In genomic region chr10:3766046-3766761, GRCh38 we compare ENCODE assay signal across 1 cellular context.
A peak's percentile ranks its signal among the peaks of the same experiment; 100 is the strongest.
TF ChIP-seq lines count a peak whose summit lies in the region.

No MANE protein-coding gene starts in this region.

TF ChIP-seq in HepG2, 621 proteins besides CTCF, POLR2A, EP300 and RAD21 (continued from another document and continues in another):
- peak; percentile 86 for TF ChIP-seq ARID5B (CRISPR knock-in tag; IDR thresholded peaks at IDR 0.05)
- no peak for TF ChIP-seq ZNF460 (CRISPR knock-in tag; IDR thresholded peaks at IDR 0.05; ENCODE audit: borderline replicate concordance)
- no peak for TF ChIP-seq ZNF44 (CRISPR knock-in tag; IDR thresholded peaks at IDR 0.05)
- peak; percentile 7; the same call in 1 of the 2 replicates for TF ChIP-seq CREB1 (IDR thresholded peaks at IDR 0.05)
- TF ChIP-seq CREB1 (CRISPR knock-in tag; IDR thresholded peaks at IDR 0.05): 0 out of 2 replicates have a peak, but pooled peaks have one; percentile 46
- TF ChIP-seq RNF2 (conservative IDR thresholded peaks at IDR 0.05; ENCODE audit: low read depth): 0 out of 2 replicates have a peak, but pooled peaks have one; percentile 34
- no peak for TF ChIP-seq PHF5A (CRISPR knock-in tag; IDR thresholded peaks at IDR 0.05; ENCODE audit: low read depth, unreplicated experiment)
- no peak for TF ChIP-seq BATF2 (CRISPR knock-in tag; IDR thresholded peaks at IDR 0.05)
- no peak for TF ChIP-seq GMEB2 (CRISPR knock-in tag; IDR thresholded peaks at IDR 0.05; ENCODE audit: low read depth)
- TF ChIP-seq, protein P1, sequence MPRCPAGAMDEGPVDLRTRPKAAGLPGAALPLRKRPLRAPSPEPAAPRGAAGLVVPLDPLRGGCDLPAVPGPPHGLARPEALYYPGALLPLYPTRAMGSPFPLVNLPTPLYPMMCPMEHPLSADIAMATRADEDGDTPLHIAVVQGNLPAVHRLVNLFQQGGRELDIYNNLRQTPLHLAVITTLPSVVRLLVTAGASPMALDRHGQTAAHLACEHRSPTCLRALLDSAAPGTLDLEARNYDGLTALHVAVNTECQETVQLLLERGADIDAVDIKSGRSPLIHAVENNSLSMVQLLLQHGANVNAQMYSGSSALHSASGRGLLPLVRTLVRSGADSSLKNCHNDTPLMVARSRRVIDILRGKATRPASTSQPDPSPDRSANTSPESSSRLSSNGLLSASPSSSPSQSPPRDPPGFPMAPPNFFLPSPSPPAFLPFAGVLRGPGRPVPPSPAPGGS (CRISPR knock-in tag; IDR thresholded peaks at IDR 0.05): no peak
- TF ChIP-seq EEA1 (CRISPR knock-in tag; IDR thresholded peaks at IDR 0.05; ENCODE audit: borderline replicate concordance): no peak
- 0 out of 2 replicates have a peak, but pooled peaks have one; percentile 32 for TF ChIP-seq ZNF24 (IDR thresholded peaks at IDR 0.05)
- TF ChIP-seq AKAP8 (CRISPR knock-in tag; IDR thresholded peaks at IDR 0.05): no peak
- TF ChIP-seq ZNF746 (CRISPR knock-in tag; IDR thresholded peaks at IDR 0.05): no peak
- TF ChIP-seq SNAPC2 (CRISPR knock-in tag; IDR thresholded peaks at IDR 0.05): 0 out of 2 replicates have a peak, but pooled peaks have one; percentile 39
- TF ChIP-seq RORA (CRISPR knock-in tag; IDR thresholded peaks at IDR 0.05): no peak
- TF ChIP-seq IRF1 (CRISPR knock-in tag; IDR thresholded peaks at IDR 0.05; ENCODE audit: low read depth): no peak
- TF ChIP-seq ZNF503 (CRISPR knock-in tag; IDR thresholded peaks at IDR 0.05): no peak
- TF ChIP-seq ZBTB8A (CRISPR knock-in tag; IDR thresholded peaks at IDR 0.05; ENCODE audit: borderline replicate concordance, low read depth): no peak
- no peak for TF ChIP-seq ZSCAN22 (CRISPR knock-in tag; IDR thresholded peaks at IDR 0.05)
- TF ChIP-seq RARA (CRISPR knock-in tag; IDR thresholded peaks at IDR 0.05): peak; percentile 78
- TF ChIP-seq, protein P2, sequence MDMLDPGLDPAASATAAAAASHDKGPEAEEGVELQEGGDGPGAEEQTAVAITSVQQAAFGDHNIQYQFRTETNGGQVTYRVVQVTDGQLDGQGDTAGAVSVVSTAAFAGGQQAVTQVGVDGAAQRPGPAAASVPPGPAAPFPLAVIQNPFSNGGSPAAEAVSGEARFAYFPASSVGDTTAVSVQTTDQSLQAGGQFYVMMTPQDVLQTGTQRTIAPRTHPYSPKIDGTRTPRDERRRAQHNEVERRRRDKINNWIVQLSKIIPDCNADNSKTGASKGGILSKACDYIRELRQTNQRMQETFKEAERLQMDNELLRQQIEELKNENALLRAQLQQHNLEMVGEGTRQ (IDR thresholded peaks at IDR 0.05; ENCODE audit: low read depth, low read length): no peak
- TF ChIP-seq, protein P2 (CRISPR knock-in tag; IDR thresholded peaks at IDR 0.05; ENCODE audit: borderline replicate concordance): no peak
- 0 out of 2 replicates have a peak, but pooled peaks have one; percentile 26 for TF ChIP-seq KDM4B (CRISPR knock-in tag; IDR thresholded peaks at IDR 0.05)
- peak; percentile 67; the same call in 1 of the 2 replicates for TF ChIP-seq MEF2D (CRISPR knock-in tag; IDR thresholded peaks at IDR 0.05)
- TF ChIP-seq ZNF737 (CRISPR knock-in tag; IDR thresholded peaks at IDR 0.05; ENCODE audit: borderline replicate concordance): no peak
- TF ChIP-seq, protein P3, sequence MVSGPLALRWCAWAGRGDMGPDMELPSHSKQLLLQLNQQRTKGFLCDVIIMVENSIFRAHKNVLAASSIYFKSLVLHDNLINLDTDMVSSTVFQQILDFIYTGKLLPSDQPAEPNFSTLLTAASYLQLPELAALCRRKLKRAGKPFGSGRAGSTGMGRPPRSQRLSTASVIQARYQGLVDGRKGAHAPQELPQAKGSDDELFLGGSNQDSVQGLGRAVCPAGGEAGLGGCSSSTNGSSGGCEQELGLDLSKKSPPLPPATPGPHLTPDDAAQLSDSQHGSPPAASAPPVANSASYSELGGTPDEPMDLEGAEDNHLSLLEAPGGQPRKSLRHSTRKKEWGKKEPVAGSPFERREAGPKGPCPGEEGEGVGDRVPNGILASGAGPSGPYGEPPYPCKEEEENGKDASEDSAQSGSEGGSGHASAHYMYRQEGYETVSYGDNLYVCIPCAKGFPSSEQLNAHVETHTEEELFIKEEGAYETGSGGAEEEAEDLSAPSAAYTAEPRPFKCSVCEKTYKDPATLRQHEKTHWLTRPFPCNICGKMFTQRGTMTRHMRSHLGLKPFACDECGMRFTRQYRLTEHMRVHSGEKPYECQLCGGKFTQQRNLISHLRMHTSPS (CRISPR knock-in tag; IDR thresholded peaks at IDR 0.05; ENCODE audit: low read depth): peak; percentile 93
- TF ChIP-seq, protein P4, sequence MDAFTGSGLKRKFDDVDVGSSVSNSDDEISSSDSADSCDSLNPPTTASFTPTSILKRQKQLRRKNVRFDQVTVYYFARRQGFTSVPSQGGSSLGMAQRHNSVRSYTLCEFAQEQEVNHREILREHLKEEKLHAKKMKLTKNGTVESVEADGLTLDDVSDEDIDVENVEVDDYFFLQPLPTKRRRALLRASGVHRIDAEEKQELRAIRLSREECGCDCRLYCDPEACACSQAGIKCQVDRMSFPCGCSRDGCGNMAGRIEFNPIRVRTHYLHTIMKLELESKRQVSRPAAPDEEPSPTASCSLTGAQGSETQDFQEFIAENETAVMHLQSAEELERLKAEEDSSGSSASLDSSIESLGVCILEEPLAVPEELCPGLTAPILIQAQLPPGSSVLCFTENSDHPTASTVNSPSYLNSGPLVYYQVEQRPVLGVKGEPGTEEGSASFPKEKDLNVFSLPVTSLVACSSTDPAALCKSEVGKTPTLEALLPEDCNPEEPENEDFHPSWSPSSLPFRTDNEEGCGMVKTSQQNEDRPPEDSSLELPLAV (CRISPR knock-in tag; conservative IDR thresholded peaks at IDR 0.05; ENCODE audit: low read depth): no peak
- TF ChIP-seq ZNF577 (CRISPR knock-in tag; IDR thresholded peaks at IDR 0.05; ENCODE audit: borderline replicate concordance, low read depth): no peak
- no peak for TF ChIP-seq ZNF790 (CRISPR knock-in tag; IDR thresholded peaks at IDR 0.05; ENCODE audit: borderline replicate concordance)
- TF ChIP-seq EHMT2 (IDR thresholded peaks at IDR 0.05; ENCODE audit: borderline replicate concordance, low read depth, low read length): no peak
- TF ChIP-seq NFE2 (CRISPR knock-in tag; IDR thresholded peaks at IDR 0.05): no peak
- no peak for TF ChIP-seq ZZZ3 (CRISPR knock-in tag; IDR thresholded peaks at IDR 0.05; ENCODE audit: borderline replicate concordance)
- no peak for TF ChIP-seq HNRNPK (IDR thresholded peaks at IDR 0.05; ENCODE audit: low read depth, low read length, poor library complexity, severe bottlenecking)
- 0 out of 2 replicates have a peak, but pooled peaks have one; percentile 17 for TF ChIP-seq MIER2 (CRISPR knock-in tag; IDR thresholded peaks at IDR 0.05)
- TF ChIP-seq TBL1XR1 (IDR thresholded peaks at IDR 0.05; ENCODE audit: borderline replicate concordance, low read length, partially characterized antibody): peak; percentile 56
- TF ChIP-seq U2AF1 (optimal IDR thresholded peaks at IDR 0.05; ENCODE audit: low read depth, low read length): no peak
- peak; percentile 67 for TF ChIP-seq SKI (IDR thresholded peaks at IDR 0.05; ENCODE audit: partially characterized antibody)
- TF ChIP-seq, protein P5, sequence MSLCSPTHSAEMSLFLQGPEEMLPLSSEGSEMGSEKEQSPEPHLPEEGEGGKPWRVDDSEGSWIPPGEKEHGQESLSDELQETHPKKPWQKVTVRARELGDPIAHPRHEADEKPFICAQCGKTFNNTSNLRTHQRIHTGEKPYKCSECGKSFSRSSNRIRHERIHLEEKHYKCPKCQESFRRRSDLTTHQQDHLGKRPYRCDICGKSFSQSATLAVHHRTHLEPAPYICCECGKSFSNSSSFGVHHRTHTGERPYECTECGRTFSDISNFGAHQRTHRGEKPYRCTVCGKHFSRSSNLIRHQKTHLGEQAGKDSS (CRISPR knock-in tag; IDR thresholded peaks at IDR 0.05; ENCODE audit: borderline replicate concordance, low read depth): no peak
- no peak for TF ChIP-seq ZBTB2 (CRISPR knock-in tag; IDR thresholded peaks at IDR 0.05; ENCODE audit: low read depth)
- peak; percentile 44 for TF ChIP-seq YY1 (IDR thresholded peaks at IDR 0.05; ENCODE audit: insufficient read depth, insufficient replicate concordance, low read depth, low read length)
- TF ChIP-seq MXD4 (CRISPR knock-in tag; IDR thresholded peaks at IDR 0.05): no peak
- TF ChIP-seq PAF1 (CRISPR knock-in tag; IDR thresholded peaks at IDR 0.05): no peak
- TF ChIP-seq CBX1 (IDR thresholded peaks at IDR 0.05; ENCODE audit: low read depth): no peak
- TF ChIP-seq BORCS8-MEF2B (CRISPR knock-in tag; IDR thresholded peaks at IDR 0.05): no peak
- TF ChIP-seq KDM3A (CRISPR knock-in tag; IDR thresholded peaks at IDR 0.05; ENCODE audit: low read depth): no peak
- TF ChIP-seq ZNF382 (CRISPR knock-in tag; IDR thresholded peaks at IDR 0.05; ENCODE audit: borderline replicate concordance): no peak
- peak; percentile 38; the same call in 1 of the 2 replicates for TF ChIP-seq THAP11 (CRISPR knock-in tag; IDR thresholded peaks at IDR 0.05)
- no peak; the same call in 1 of the 2 replicates for TF ChIP-seq ZMYM4 (CRISPR knock-in tag; IDR thresholded peaks at IDR 0.05)
